Comparison of ENCODE assay signal across 8 cellular contexts in genomic region chr12:68317047-68317667, GRCh38. TPM values are rescaled to one million over a fixed set of nuclear protein-coding genes. Genes with fewer than 3 reads are reported as not detected.
DNase-seq lines count a peak whose midpoint lies in the region; FAIRE-seq and TF ChIP-seq lines count a peak whose summit lies in the region.

No MANE protein-coding gene starts in this region.

- H3K9me3 ChIP-seq in hepatocyte (ENCODE audit: low read depth), result no peaks in the 10 kb centered on the region

- DNase-seq in AG08395 (ENCODE audit: low spot score) (peak; percentile 44), GM12864 (ENCODE audit: low read depth) (peak; percentile 26), NCI-H345 (lab: John Stamatoyannopoulos, UW) (peak; percentile 47), hepatocyte (ENCODE audit: low spot score) (peak; percentile 76), NCI-H524 treated with DMSO at 0.1 percent for 48 hours (lab: John Stamatoyannopoulos, UW) (no peak), GM12892 (ENCODE audit: insufficient read length) (no peak)
- DNase-seq in activated T-helper 9 cell treated with anti-CD3 and anti-CD28 coated beads, Interleukin-2, amount 50 U/mL, for 16 hours (ENCODE audit: low read depth), result peak; percentile 2
- DNase-seq in stimulated activated CD4-positive, alpha-beta T cell treated with anti-CD3 and anti-CD28 coated beads, Interleukin-2, amount 100 ng/mL, for 48 hours, result peak; percentile 41 to 50

- no peak for FAIRE-seq in GM12892 (lab: Jason Lieb, UNC)

- H3K9me2 ChIP-seq in hepatocyte (replicated peaks; ENCODE audit: insufficient read depth), result no peaks in the 10 kb centered on the region

- H3K4me3 ChIP-seq in GM12864 (ENCODE audit: low read depth, low read length) (no peak overlapping the region), hepatocyte (no peak overlapping the region)

- peak; percentile 34 for TF ChIP-seq CTCF in GM12864 (IDR thresholded peaks at IDR 0.05; ENCODE audit: low read depth, low read length, missing control alignments)
- TF ChIP-seq CTCF in hepatocyte (IDR thresholded peaks at IDR 0.05; ENCODE audit: poor library complexity), result peak; percentile 69

- peaks cover 4% of the 10 kb centered on the region for H3K4me1 ChIP-seq in hepatocyte (ENCODE audit: insufficient read depth)

- H3K36me3 ChIP-seq in hepatocyte (replicated peaks; ENCODE audit: insufficient read depth, low read depth), result no peaks in the 10 kb centered on the region

- no peak overlapping the region for H3K4me2 ChIP-seq in hepatocyte

- H3K27me3 ChIP-seq in hepatocyte, result no peaks in the 10 kb centered on the region

- no peak for TF ChIP-seq POLR2A in GM12892 (IDR thresholded peaks at IDR 0.05; ENCODE audit: low read depth, low read length)

- no peak overlapping the region for H3K27ac ChIP-seq in hepatocyte

- H4K20me1 ChIP-seq in hepatocyte (ENCODE audit: insufficient read depth, poor library complexity, severe bottlenecking), result no peaks in the 10 kb centered on the region

- H2AFZ ChIP-seq in hepatocyte, result no peak overlapping the region

- WGBS in hepatocyte (ENCODE audit: low lambda C conversion rate, missing lambda C conversion rate), result 97% methylated on average over 1 of the region's 1 CpG

- no peaks in the 10 kb centered on the region for H3K79me2 ChIP-seq in hepatocyte

RNA-seq across cellular contexts. Expression of gene MDM1, which starts 15.0 kb away (rescaled TPM):
- total RNA-seq in hepatocyte, result 8.4 and 14.9 TPM in 2 replicates
- 3.6 and 4.8 TPM in 2 replicates for polyA plus RNA-seq in hepatocyte
- 18.3 TPM for polyA plus RNA-seq in GM12892 (2012; ENCODE audit: missing spikeins)

Comparison
In these comparisons a context has a peak if more than half of its experiments do, and no peak if none do; other contexts are left out.
1. DNase-seq: peak in AG08395 (single experiment), GM12864 (single experiment), NCI-H345 (single experiment), activated T-helper 9 cell treated with anti-CD3 and anti-CD28 coated beads, Interleukin-2, amount 50 U/mL, for 16 hours (single experiment), hepatocyte (single experiment) and stimulated activated CD4-positive, alpha-beta T cell treated with anti-CD3 and anti-CD28 coated beads, Interleukin-2, amount 100 ng/mL, for 48 hours (2 of 2); none in NCI-H524 treated with DMSO at 0.1 percent for 48 hours (single experiment) and GM12892 (single experiment).